In the genomic region with DNA sequence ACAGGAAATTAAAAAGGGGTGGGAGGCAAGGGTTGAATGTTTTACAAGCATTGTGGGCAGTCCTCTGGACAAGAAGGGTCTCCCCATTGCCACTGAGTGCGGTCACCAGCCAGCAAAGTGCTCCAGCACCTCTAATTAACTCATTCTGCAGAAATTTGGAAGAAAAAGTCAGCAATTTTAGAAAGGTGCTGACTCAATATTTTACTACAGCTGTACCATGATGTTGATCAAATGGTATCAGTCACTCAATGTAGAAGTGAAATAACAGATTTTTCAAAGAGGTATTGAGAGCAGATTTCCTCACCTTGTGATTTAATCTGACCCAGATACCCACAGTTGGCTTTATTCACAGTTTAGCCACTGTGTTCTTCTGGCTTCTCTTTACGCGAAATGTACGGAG, we compare ENCODE assay signal across 33 cellular contexts.
"Had no signal": no experiment of that assay in that cellular context is flagged by ENCODE, and none has a peak within 500 bp of the region (broad histone marks: within the 10 kb centered on the region; RNA-seq: fewer than 3 reads in every experiment).

No MANE protein-coding gene starts in this region.

- DNase-seq: activated CD4-positive, alpha-beta T cell treated with anti-CD3 and anti-CD28 coated beads, Interleukin-2, amount 10 ng/mL, durations not matched to agents 7 days and 5 days; activated CD4-positive, alpha-beta T cell treated with anti-CD3 and anti-CD28 coated beads, Interleukin-2, amount 50 U/mL, for 48 hours; activated CD4-positive, CD25-positive, alpha-beta regulatory T cell; activated CD8-positive, alpha-beta T cell treated with anti-CD3 and anti-CD28 coated beads, Interleukin-2, amount 10 ng/mL, durations not matched to agents 7 days and 5 days; activated gamma-delta T cell; activated naive CD4-positive, alpha-beta T cell treated with Interleukin-2 at 50 U/mL for 16 hours; activated naive CD8-positive, alpha-beta T cell treated with anti-CD3 and anti-CD28 coated beads, Interleukin-2, amount 10 ng/mL, durations not matched to agents 7 days and 5 days; activated T-cell treated with anti-CD3 and anti-CD28 coated beads, Interleukin-2, amount 50 U/mL, for 24 hours; amygdala; Kasumi-1; KG1; MG63; MV-4-11; NCI-H1092; NCI-H1436 treated with DMSO at 0.1 percent for 48 hours; NCI-H187; NCI-H2029 treated with DMSO at 0.1 percent for 48 hours; NCI-H2107; NCI-H2171 treated with DMSO at 0.1 percent for 48 hours; NCI-H2227 treated with DMSO at 0.1 percent for 48 hours; NCI-H446; NCI-H510A treated with DMSO at 0.1 percent for 48 hours; NCI-H526 treated with DMSO at 0.1 percent for 48 hours; NK-92 treated with Interleukin-12 subunit alpha and Interleukin-12 subunit beta, amount 100 ng/mL, for 24 hours; PC-9; Right ventricle myocardium superior; SW 1271; T-helper 1 cell; T-helper 2 cell; T1000; WERI-Rb-1 had no signal

- H3K4me2 ChIP-seq: PC-9 had no signal

- H3K36me3 ChIP-seq: ascending aorta, cardiac muscle cell, MG63, WERI-Rb-1 had no signal

- H3K4me1 ChIP-seq: ascending aorta had no signal

- H3K27ac ChIP-seq: ascending aorta, cardiac muscle cell, PC-9, WERI-Rb-1 had no signal

- H3K4me3 ChIP-seq: ascending aorta, cardiac muscle cell, MG63, PC-9 had no signal

- H2AFZ ChIP-seq: PC-9 had no signal

- ATAC-seq: activated CD8-positive, alpha-beta T cell treated with anti-CD3 and anti-CD28 coated beads, Interleukin-2, amount 10 ng/mL, durations not matched to agents 7 days and 5 days had no signal

- H3K9me3 ChIP-seq: ascending aorta, MG63 had no signal

- H3K27me3 ChIP-seq: ascending aorta, cardiac muscle cell, MG63 had no signal
